1 cellular context compared by ENCODE assay signal in genomic region chr19:56114711-56115110, GRCh38.
TF ChIP-seq lines count a peak whose summit lies in the region.

No MANE protein-coding gene starts in this region.

TF ChIP-seq in GM12878, 131 proteins besides CTCF, POLR2A, EP300 and RAD21:
- TF ChIP-seq HSF1 (IDR thresholded peaks at IDR 0.05; ENCODE audit: low read depth, low read length) (no peak), SP1 (IDR thresholded peaks at IDR 0.05; ENCODE audit: low read depth, low read length) (no peak), CBFB (IDR thresholded peaks at IDR 0.05; ENCODE audit: low read depth) (no peak), SUZ12 (IDR thresholded peaks at IDR 0.05; ENCODE audit: unreplicated experiment) (no peak), NFYA (IDR thresholded peaks at IDR 0.05; ENCODE audit: borderline replicate concordance, low read depth, low read length) (no peak), YY1 (IDR thresholded peaks at IDR 0.05; ENCODE audit: low read depth, low read length) (no peak), PRDM15 (CRISPR knock-in tag; IDR thresholded peaks at IDR 0.05) (no peak), SKIL (IDR thresholded peaks at IDR 0.05; ENCODE audit: low read depth, poor library complexity, severe bottlenecking) (no peak), MYB (IDR thresholded peaks at IDR 0.05; ENCODE audit: borderline replicate concordance, low read depth, low read length) (no peak), NBN (IDR thresholded peaks at IDR 0.05) (no peak), MEF2B (IDR thresholded peaks at IDR 0.05; ENCODE audit: partially characterized antibody, poor library complexity, severe bottlenecking) (no peak), IRF4 (IDR thresholded peaks at IDR 0.05; ENCODE audit: low read depth, low read length) (no peak), HDAC6 (IDR thresholded peaks at IDR 0.05; ENCODE audit: unreplicated experiment) (no peak), KLF5 (IDR thresholded peaks at IDR 0.05; ENCODE audit: partially characterized antibody) (no peak), BACH1 (IDR thresholded peaks at IDR 0.05; ENCODE audit: borderline replicate concordance) (no peak), LARP7 (IDR thresholded peaks at IDR 0.05) (no peak), ASH2L (IDR thresholded peaks at IDR 0.05; ENCODE audit: borderline replicate concordance, low read depth) (no peak), PKNOX1 (IDR thresholded peaks at IDR 0.05) (no peak), ZNF384 (IDR thresholded peaks at IDR 0.05; ENCODE audit: borderline replicate concordance, low read depth, low read length) (no peak)
TF ChIP-seq in GM12878: peak in this region for 0.
